Comparison of ENCODE assay signal across 20 cellular contexts in genomic region chr11:10764412-10764811, GRCh38.
"Had no signal": no experiment of that assay in that cellular context is flagged by ENCODE, and none has a peak within 500 bp of the region (broad histone marks: within the 10 kb centered on the region; RNA-seq: fewer than 3 reads in every experiment).

No MANE protein-coding gene starts in this region.

- H3K27me3 Mint-ChIP-seq: naive thymus-derived CD4-positive, alpha-beta T cell had no signal

- H3K9me3 Mint-ChIP-seq: naive thymus-derived CD4-positive, alpha-beta T cell had no signal

- H3K9me3 ChIP-seq: esophagus muscularis mucosa, gastroesophageal sphincter, heart left ventricle, left lung, lower lobe of right lung had no signal

- DNase-seq: dorsolateral prefrontal cortex; effector CD4-positive, alpha-beta T cell; effector memory CD4-positive, alpha-beta T cell; foreskin keratinocyte; heart left ventricle; hippocampal formation; left cardiac atrium; left lung; left ventricle myocardium superior; lower lobe of right lung; mesendoderm; midbrain; naive thymus-derived CD4-positive, alpha-beta T cell had no signal

- FAIRE-seq: colon, endothelial cell of umbilical vein, frontal cortex, islet of Langerhans, keratinocyte had no signal

- H3K4me3 Mint-ChIP-seq: naive thymus-derived CD4-positive, alpha-beta T cell had no signal

- ATAC-seq: foreskin keratinocyte; gastroesophageal sphincter; heart left ventricle; left cardiac atrium; left lung; left ventricle myocardium superior; lower lobe of right lung; naive thymus-derived CD4-positive, alpha-beta T cell had no signal
